ENCODE assay signal across 23 cellular contexts in the genomic region with DNA sequence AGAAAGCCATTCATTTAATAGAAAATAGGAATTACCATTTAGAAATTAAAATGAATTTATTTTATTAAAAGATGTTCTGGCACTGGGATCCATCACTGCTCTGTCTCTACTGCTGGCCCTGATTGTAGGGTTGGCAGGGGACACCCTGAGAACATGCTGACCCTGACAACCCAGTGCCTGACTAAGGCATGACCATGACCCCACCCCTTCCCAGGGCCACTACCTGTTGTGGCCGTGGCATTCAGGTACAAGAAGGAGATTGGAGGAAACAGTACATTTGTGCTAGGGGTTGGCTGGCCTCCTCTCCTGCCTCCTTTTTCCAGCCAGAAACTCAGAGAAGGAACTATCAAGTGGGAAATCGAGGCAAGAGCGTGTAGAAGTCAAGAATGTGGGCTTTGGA.
"Had no signal": no experiment of that assay in that cellular context is flagged by ENCODE, and none has a peak within 500 bp of the region (broad histone marks: within the 10 kb centered on the region; RNA-seq: fewer than 3 reads in every experiment).

No MANE protein-coding gene starts in this region.

- H3K4me3 ChIP-seq: MG63, SJSA1, SK-N-MC had no signal

- H3K9me3 ChIP-seq: MG63, SJSA1 had no signal

- DNase-seq: Karpas-422, KG1, MG63, NCI-H1092, NCI-H1105 treated with DMSO at 0.1 percent for 48 hours, NCI-H1417 treated with DMSO at 0.1 percent for 48 hours, NCI-H146, NCI-H1694 treated with DMSO at 0.1 percent for 48 hours, NCI-H1930, NCI-H2081, NCI-H2107, NCI-H226, NCI-H446, NCI-H510A, NCI-H524 treated with DMSO at 0.1 percent for 48 hours, NCI-H69, NCI-H774, Right ventricle myocardium superior, RPMI8226, SIG-M5 had no signal

- H3K27ac ChIP-seq: HL-60, SJSA1, SK-N-MC had no signal

- H3K27me3 ChIP-seq: MG63, SJSA1 had no signal

- H3K36me3 ChIP-seq: MG63, SJSA1 had no signal

- H3K4me1 ChIP-seq: SJSA1 had no signal
